In the genomic region with DNA sequence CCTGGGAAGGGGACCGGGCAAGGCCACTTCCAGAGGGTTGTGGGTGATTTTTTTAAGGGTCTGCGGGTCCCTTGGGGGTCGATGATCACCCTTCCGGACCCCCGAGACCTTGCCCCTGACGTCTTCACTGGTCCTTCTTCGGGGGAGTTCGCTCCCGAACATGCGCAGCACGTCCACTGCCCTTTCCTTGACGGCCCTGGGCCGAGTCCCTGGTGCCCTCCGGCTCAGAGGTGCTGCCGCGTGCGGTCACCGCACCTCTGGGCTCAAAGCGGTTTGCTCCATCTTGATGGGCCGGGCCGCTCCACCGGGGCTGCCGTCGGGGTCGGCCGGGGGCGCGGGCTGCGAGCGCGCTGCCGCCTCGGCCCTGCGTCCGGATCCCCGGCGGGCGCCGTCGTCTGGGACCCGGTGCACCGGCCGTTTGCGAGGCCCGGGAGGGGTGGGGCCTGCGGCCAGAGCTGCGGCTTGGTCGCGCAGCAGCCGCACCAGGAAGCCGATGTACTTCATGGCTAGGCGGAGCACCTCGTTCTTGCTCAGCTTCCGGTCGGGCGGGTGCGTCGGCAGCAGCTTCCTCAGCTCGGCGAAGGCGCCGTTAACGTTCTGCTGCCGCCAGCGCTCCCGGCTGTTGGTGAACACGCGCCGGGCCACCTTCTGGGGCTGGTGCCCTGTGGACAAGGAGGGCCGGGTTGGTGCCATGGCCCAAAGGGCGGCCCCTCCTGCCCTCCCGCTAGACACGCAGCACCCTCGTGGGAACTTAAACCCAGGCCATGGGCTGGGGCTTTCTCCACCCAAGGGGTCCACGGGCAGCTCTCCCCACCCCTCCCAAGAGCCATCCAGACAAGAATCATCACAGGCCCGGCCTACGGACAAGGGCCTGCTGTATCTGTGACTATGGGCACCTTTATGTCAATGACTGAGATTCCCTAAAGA, we compare ENCODE assay signal across 8 cellular contexts. TPM values are rescaled to one million over a fixed set of nuclear protein-coding genes. Genes with fewer than 3 reads are reported as not detected.
DNase-seq lines count a peak whose midpoint lies in the region; ATAC-seq, FAIRE-seq and TF ChIP-seq lines count a peak whose summit lies in the region.

No MANE protein-coding gene starts in this region.

- peak; percentile 84 for DNase-seq in GM19239 (ENCODE audit: insufficient read length, low spot score)
- DNase-seq in T-helper 2 cell treated with Interferon-gamma antibody and Interleukin-4, amounts not matched to agents 5 μg/mL and 100 μg/mL, for 36 hours (ENCODE audit: low spot score), result peak; percentile 81
- DNase-seq in astrocyte (ENCODE audit: low read depth), result no peak
- peak; percentile 81 for DNase-seq in stimulated activated CD8-positive, alpha-beta memory T cell treated with anti-CD3 and anti-CD28 coated beads, Interleukin-4, amount 100 ng/mL, for 48 hours
- DNase-seq in NCI-H1105 treated with DMSO at 0.1 percent for 48 hours (lab: John Stamatoyannopoulos, UW), result no peak
- DNase-seq in SW 1271 (lab: John Stamatoyannopoulos, UW), result no peak

- H3K4me2 ChIP-seq in astrocyte (ENCODE audit: low read length), result peak overlapping the region; percentile 8

- H3K4me1 ChIP-seq in astrocyte (ENCODE audit: insufficient read depth, low read length) (peaks cover 6% of the 10 kb centered on the region), liver (ENCODE audit: control insufficient read depth in 4 of 4, insufficient read depth in 4 of 4, low read length in 3 of 4) (peaks cover 12 to 33% (median 23%) of the 10 kb centered on the region in 4 donors)

- H3K4me3 ChIP-seq in astrocyte (ENCODE audit: insufficient read depth, low read depth, low read length), result no peak overlapping the region
- H3K4me3 ChIP-seq in liver (ENCODE audit: low read depth in 1 of 3, low read length in 3 of 3), result peak overlapping the region in 1 of 3 donors; percentile 35

- H3K4me1 Mint-ChIP-seq in T-helper 2 cell treated with Interferon-gamma antibody and Interleukin-4, amounts not matched to agents 5 μg/mL and 100 μg/mL, for 36 hours (ENCODE audit: low read depth), result peaks cover 46% of the 10 kb centered on the region
- H3K4me1 Mint-ChIP-seq in astrocyte (ENCODE audit: low read depth, unreplicated experiment), result peaks cover 5% of the 10 kb centered on the region

- TF ChIP-seq CTCF in astrocyte (IDR thresholded peaks at IDR 0.05; ENCODE audit: insufficient read depth, low read depth, low read length) (no peak), liver (IDR thresholded peaks at IDR 0.05; ENCODE audit: low read depth, low read length, missing input control) (no peak)

- peaks cover 21% of the 10 kb centered on the region for H3K27me3 Mint-ChIP-seq in T-helper 2 cell treated with Interferon-gamma antibody and Interleukin-4, amounts not matched to agents 5 μg/mL and 100 μg/mL, for 36 hours (ENCODE audit: low read depth)
- peaks cover 34% of the 10 kb centered on the region for H3K27me3 Mint-ChIP-seq in astrocyte (ENCODE audit: low read depth, unreplicated experiment)

- H3K9ac ChIP-seq in astrocyte (ENCODE audit: low read length) (no peak overlapping the region), liver (ENCODE audit: low read depth in 1 of 2, low read length in 2 of 2) (peak overlapping the region in 1 of 2 donors; percentile 47)

- FAIRE-seq in GM19239 (lab: Jason Lieb, UNC) (peak; percentile 96), astrocyte (lab: Jason Lieb, UNC) (no peak)

- ATAC-seq in GM21515 (IDR thresholded peaks at IDR 0.05; ENCODE audit: unreplicated experiment), result no peak

- H3K27ac Mint-ChIP-seq in T-helper 2 cell treated with Interferon-gamma antibody and Interleukin-4, amounts not matched to agents 5 μg/mL and 100 μg/mL, for 36 hours, result peak overlapping the region; percentile 93
- peak overlapping the region; percentile 47 for H3K27ac Mint-ChIP-seq in astrocyte (ENCODE audit: unreplicated experiment)

- H3K27me3 ChIP-seq in astrocyte (ENCODE audit: insufficient read depth, low read length) (no peaks in the 10 kb centered on the region), liver (ENCODE audit: control insufficient read depth in 4 of 4, insufficient read depth in 4 of 4, low read length in 3 of 4) (no peaks in the 10 kb centered on the region)

- H3K9me3 Mint-ChIP-seq in T-helper 2 cell treated with Interferon-gamma antibody and Interleukin-4, amounts not matched to agents 5 μg/mL and 100 μg/mL, for 36 hours, result no peaks in the 10 kb centered on the region
- peaks cover 10% of the 10 kb centered on the region for H3K9me3 Mint-ChIP-seq in astrocyte (ENCODE audit: unreplicated experiment)

- H3K36me3 ChIP-seq in astrocyte (ENCODE audit: insufficient read depth, low read length), result no peaks in the 10 kb centered on the region
- H3K36me3 ChIP-seq in liver (ENCODE audit: control insufficient read depth in 4 of 4, insufficient read depth in 3 of 4, low read depth in 1 of 4, low read length in 3 of 4), result peaks cover 0 to 6% (median 2%) of the 10 kb centered on the region in 4 donors

- H3K9me3 ChIP-seq in astrocyte (ENCODE audit: insufficient read depth, low read depth, low read length) (no peaks in the 10 kb centered on the region), liver (ENCODE audit: control insufficient read depth in 4 of 4, low read length in 3 of 4) (no peaks in the 10 kb centered on the region)

- no peaks in the 10 kb centered on the region for H3K79me2 ChIP-seq in astrocyte (ENCODE audit: insufficient read depth, low read length)

- no peak for TF ChIP-seq RAD21 in liver (IDR thresholded peaks at IDR 0.05)

- peaks cover 6% of the 10 kb centered on the region for H4K20me1 ChIP-seq in astrocyte (ENCODE audit: insufficient read depth, low read length)

- 19% methylated on average over 77 of the region's 77 CpGs for WGBS in liver

- H2AFZ ChIP-seq in astrocyte (ENCODE audit: low read depth, low read length), result no peak overlapping the region

- no peak overlapping the region for H3K27ac ChIP-seq in astrocyte (ENCODE audit: low read depth, low read length)
- peak overlapping the region; percentile 87 to 91 for H3K27ac ChIP-seq in liver (ENCODE audit: low read depth in 1 of 2, low read length in 2 of 2)

- H3K4me3 Mint-ChIP-seq in T-helper 2 cell treated with Interferon-gamma antibody and Interleukin-4, amounts not matched to agents 5 μg/mL and 100 μg/mL, for 36 hours, result peak overlapping the region; percentile 86
- no peak overlapping the region for H3K4me3 Mint-ChIP-seq in astrocyte (ENCODE audit: unreplicated experiment)

- peaks cover 9% of the 10 kb centered on the region for H3K36me3 Mint-ChIP-seq in T-helper 2 cell treated with Interferon-gamma antibody and Interleukin-4, amounts not matched to agents 5 μg/mL and 100 μg/mL, for 36 hours (ENCODE audit: low read depth)
- H3K36me3 Mint-ChIP-seq in astrocyte (ENCODE audit: low read depth, unreplicated experiment), result peaks cover 5% of the 10 kb centered on the region

TF ChIP-seq in liver, 16 proteins besides CTCF, POLR2A, EP300 and RAD21:
- TF ChIP-seq SP1 (IDR thresholded peaks at IDR 0.05) (peak; percentile 25), FOXA1 (IDR thresholded peaks at IDR 0.05) (no peak), GABPA (IDR thresholded peaks at IDR 0.05 in 1 of 2, conservative IDR thresholded peaks at IDR 0.05 in 1 of 2) (peak in 1 of 2 donors; percentile 47)
TF ChIP-seq in liver: peak in this region for 2.

RNA-seq across cellular contexts. Expression of a gene that starts 3.3 kb away (rescaled TPM):
- total RNA-seq in astrocyte (0.27 TPM in 1 of 2 replicates, not detected in the other), liver (10 to 100 TPM in 1 of 2 donors, 1 to 10 TPM in 1; 2.0 to 69.7 TPM)
- polyA plus RNA-seq in liver, result 1 to 10 TPM in 1 of 2 donors, under 1 TPM in 1; 0.35 to 2.6 TPM

RNA-seq across cellular contexts. Expression of a gene that starts 17.2 kb away (rescaled TPM):
- 43.0 and 43.3 TPM in 2 replicates for total RNA-seq in astrocyte
- total RNA-seq in liver, result 10 to 100 TPM in 1 of 2 donors, 1 to 10 TPM in 1; 8.3 to 15.6 TPM
- 10 to 100 TPM in 1 of 2 donors, 1 to 10 TPM in 1; 9.8 to 13.7 TPM for polyA plus RNA-seq in liver

RNA-seq across cellular contexts. Expression of a gene that starts 18.7 kb away (rescaled TPM):
- total RNA-seq in astrocyte, result 96.4 and 104 TPM in 2 replicates
- 10 to 100 TPM; 16.7 to 18.7 TPM for total RNA-seq in liver
- polyA plus RNA-seq in liver, result 10 to 100 TPM in 1 of 2 donors, under 1 TPM in 1; 0.86 to 24.7 TPM

RNA-seq across cellular contexts. Expression of a gene that starts 50.8 kb away (rescaled TPM):
- 39.7 and 39.8 TPM in 2 replicates for total RNA-seq in astrocyte
- total RNA-seq in liver, result 10 to 100 TPM; 15.7 to 23.3 TPM
- polyA plus RNA-seq in liver, result 10 to 100 TPM; 19.2 to 32.7 TPM

RNA-seq across cellular contexts. Expression of a gene that starts 50.9 kb away (rescaled TPM):
- total RNA-seq in astrocyte (58.7 and 71.3 TPM in 2 replicates), liver (10 to 100 TPM; 11.4 to 20.3 TPM)
- 10 to 100 TPM; 23.6 to 38.9 TPM for polyA plus RNA-seq in liver

Comparison
In these comparisons a context has a peak if more than half of its experiments do, and no peak if none do; other contexts are left out.
1. DNase-seq: peak in GM19239 (single experiment), T-helper 2 cell treated with Interferon-gamma antibody and Interleukin-4, amounts not matched to agents 5 μg/mL and 100 μg/mL, for 36 hours (single experiment) and stimulated activated CD8-positive, alpha-beta memory T cell treated with anti-CD3 and anti-CD28 coated beads, Interleukin-4, amount 100 ng/mL, for 48 hours (single experiment); none in astrocyte (single experiment), NCI-H1105 treated with DMSO at 0.1 percent for 48 hours (single experiment) and SW 1271 (0 of 2).